Comparison of ENCODE assay signal across 9 cellular contexts in the genomic region with DNA sequence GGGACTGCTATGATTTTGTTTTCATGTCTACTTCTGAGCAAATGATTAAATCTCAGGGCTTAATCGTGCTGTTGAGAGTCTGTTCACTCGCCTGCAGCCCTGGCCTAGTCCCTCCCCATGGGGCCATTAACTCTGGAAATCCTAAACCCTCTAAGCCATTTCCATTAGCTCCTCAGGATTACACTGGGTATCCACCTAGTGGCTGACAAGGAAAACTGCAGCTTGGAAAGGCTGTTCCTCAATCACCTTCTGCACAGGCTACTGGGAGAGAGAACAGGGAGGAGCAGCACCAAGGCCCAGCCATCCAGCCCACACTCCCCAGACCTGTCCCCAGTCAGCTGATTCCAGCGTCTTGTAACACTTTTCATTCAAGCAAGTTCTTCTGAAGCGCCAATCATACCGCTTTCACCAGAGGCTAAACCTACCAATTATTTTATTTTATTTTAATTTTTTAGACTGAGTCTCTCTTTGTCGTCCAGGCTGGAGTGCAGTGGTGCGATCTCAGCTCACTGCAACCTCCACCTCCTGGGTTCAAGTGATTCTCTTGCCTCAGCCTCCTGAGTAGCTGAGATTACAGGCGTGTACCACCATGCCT. TPM values are rescaled to one million over a fixed set of nuclear protein-coding genes. Genes with fewer than 3 reads are reported as not detected.
DNase-seq lines count a peak whose midpoint lies in the region; ATAC-seq lines count a peak whose summit lies in the region.
"Had no signal": no experiment of that assay in that cellular context is flagged by ENCODE, and none has a peak within 500 bp of the region (broad histone marks: within the 10 kb centered on the region; RNA-seq: fewer than 3 reads in every experiment).

No MANE protein-coding gene starts in this region.

- peaks cover 11% of the 10 kb centered on the region for H3K4me1 Mint-ChIP-seq in activated T-helper 1 cell treated with anti-CD3 and anti-CD28 coated beads, Interleukin-12 subunit alpha, Interleukin-12 subunit beta, Interleukin-2, Interleukin-4 antibody, amounts not matched to agents 30 ng/mL and 10 ng/mL and 1 ng/mL, durations not matched to agents 14 hours and 24 hours and 36 hours (ENCODE audit: low read depth)

- intact Hi-C loops in activated T-helper 1 cell treated with anti-CD3 and anti-CD28 coated beads, Interleukin-12 subunit alpha, Interleukin-12 subunit beta, Interleukin-2, Interleukin-4 antibody, amounts not matched to agents 30 ng/mL and 10 ng/mL and 1 ng/mL, durations not matched to agents 14 hours and 24 hours and 36 hours (cut with micrococcal nuclease) = loop anchor here (1.0 kb wide), 4 partner anchors 65 to 319 kb away; a partner anchor contains a TSS
- intact Hi-C loops in left ventricle myocardium superior (cut with micrococcal nuclease) = no loop called here
- intact Hi-C loops in sciatic nerve (cut with DNase I) = loop anchor here (10.0 kb wide), 1 partner anchor 74 kb away; no protein-coding TSS in a partner anchor

- H3K27me3 Mint-ChIP-seq in activated T-helper 1 cell treated with anti-CD3 and anti-CD28 coated beads, Interleukin-12 subunit alpha, Interleukin-12 subunit beta, Interleukin-2, Interleukin-4 antibody, amounts not matched to agents 30 ng/mL and 10 ng/mL and 1 ng/mL, durations not matched to agents 14 hours and 24 hours and 36 hours (ENCODE audit: insufficient read depth) = peaks cover 6% of the 10 kb centered on the region

- ATAC-seq in GM18909 (IDR thresholded peaks at IDR 0.05; ENCODE audit: poor library complexity, unreplicated experiment) = peak; percentile 67
- ATAC-seq in HG03520 (IDR thresholded peaks at IDR 0.05; ENCODE audit: unreplicated experiment) = peak; percentile 71
- peak; percentile 64 for ATAC-seq in left ventricle myocardium superior
- peak; percentile 82 for ATAC-seq in sciatic nerve
- ATAC-seq in HG03460 (IDR thresholded peaks at IDR 0.05; ENCODE audit: unreplicated experiment) = no peak

- no peak overlapping the region for H3K4me3 Mint-ChIP-seq in activated T-helper 1 cell treated with anti-CD3 and anti-CD28 coated beads, Interleukin-12 subunit alpha, Interleukin-12 subunit beta, Interleukin-2, Interleukin-4 antibody, amounts not matched to agents 30 ng/mL and 10 ng/mL and 1 ng/mL, durations not matched to agents 14 hours and 24 hours and 36 hours

- DNase-seq in COR-L47 (lab: John Stamatoyannopoulos, UW) (peak; percentile 4), NCI-H510A treated with DMSO at 0.1 percent for 48 hours (lab: John Stamatoyannopoulos, UW) (peak; percentile 55), left ventricle myocardium superior (no peak), sciatic nerve (ENCODE audit: low spot score) (no peak)
- peak; percentile 3 for DNase-seq in activated T-helper 1 cell treated with anti-CD3 and anti-CD28 coated beads, Interleukin-12 subunit alpha, Interleukin-12 subunit beta, Interleukin-2, Interleukin-4 antibody, amounts not matched to agents 30 ng/mL and 10 ng/mL and 1 ng/mL, durations not matched to agents 14 hours and 24 hours and 36 hours (ENCODE audit: low spot score)

- H3K36me3 Mint-ChIP-seq in activated T-helper 1 cell treated with anti-CD3 and anti-CD28 coated beads, Interleukin-12 subunit alpha, Interleukin-12 subunit beta, Interleukin-2, Interleukin-4 antibody, amounts not matched to agents 30 ng/mL and 10 ng/mL and 1 ng/mL, durations not matched to agents 14 hours and 24 hours and 36 hours (ENCODE audit: low read depth) = no peaks in the 10 kb centered on the region

- no peaks in the 10 kb centered on the region for H3K9me3 Mint-ChIP-seq in activated T-helper 1 cell treated with anti-CD3 and anti-CD28 coated beads, Interleukin-12 subunit alpha, Interleukin-12 subunit beta, Interleukin-2, Interleukin-4 antibody, amounts not matched to agents 30 ng/mL and 10 ng/mL and 1 ng/mL, durations not matched to agents 14 hours and 24 hours and 36 hours

- H3K27ac Mint-ChIP-seq in activated T-helper 1 cell treated with anti-CD3 and anti-CD28 coated beads, Interleukin-12 subunit alpha, Interleukin-12 subunit beta, Interleukin-2, Interleukin-4 antibody, amounts not matched to agents 30 ng/mL and 10 ng/mL and 1 ng/mL, durations not matched to agents 14 hours and 24 hours and 36 hours = no peak overlapping the region

RNA-seq across cellular contexts. Expression of a gene that starts 48.7 kb away (rescaled TPM):
- 0.05 TPM in 1 of 2 replicates, not detected in the other for total RNA-seq in activated T-helper 1 cell treated with anti-CD3 and anti-CD28 coated beads, Interleukin-12 subunit alpha, Interleukin-12 subunit beta, Interleukin-2, Interleukin-4 antibody, amounts not matched to agents 30 ng/mL and 10 ng/mL and 1 ng/mL, durations not matched to agents 14 hours and 24 hours and 36 hours
- not detected for total RNA-seq in left ventricle myocardium superior
- total RNA-seq in sciatic nerve = not detected
- total RNA-seq: activated CD8-positive, alpha-beta memory T cell treated with anti-CD3 and anti-CD28 coated beads for 36 hours had no signal

RNA-seq across cellular contexts. Expression of a gene that starts 57.7 kb away (rescaled TPM):
- not detected in 2 replicates for total RNA-seq in activated T-helper 1 cell treated with anti-CD3 and anti-CD28 coated beads, Interleukin-12 subunit alpha, Interleukin-12 subunit beta, Interleukin-2, Interleukin-4 antibody, amounts not matched to agents 30 ng/mL and 10 ng/mL and 1 ng/mL, durations not matched to agents 14 hours and 24 hours and 36 hours
- not detected for total RNA-seq in left ventricle myocardium superior
- not detected for total RNA-seq in sciatic nerve
- total RNA-seq: activated CD8-positive, alpha-beta memory T cell treated with anti-CD3 and anti-CD28 coated beads for 36 hours had no signal

Comparison
In these comparisons a context has a peak if more than half of its experiments do, and no peak if none do; other contexts are left out.
1. DNase-seq: peak in COR-L47 (single experiment), NCI-H510A treated with DMSO at 0.1 percent for 48 hours (single experiment) and activated T-helper 1 cell treated with anti-CD3 and anti-CD28 coated beads, Interleukin-12 subunit alpha, Interleukin-12 subunit beta, Interleukin-2, Interleukin-4 antibody, amounts not matched to agents 30 ng/mL and 10 ng/mL and 1 ng/mL, durations not matched to agents 14 hours and 24 hours and 36 hours (single experiment); none in left ventricle myocardium superior (single experiment) and sciatic nerve (single experiment).